Comparison of ENCODE assay signal across 1 cellular context in the genomic region with DNA sequence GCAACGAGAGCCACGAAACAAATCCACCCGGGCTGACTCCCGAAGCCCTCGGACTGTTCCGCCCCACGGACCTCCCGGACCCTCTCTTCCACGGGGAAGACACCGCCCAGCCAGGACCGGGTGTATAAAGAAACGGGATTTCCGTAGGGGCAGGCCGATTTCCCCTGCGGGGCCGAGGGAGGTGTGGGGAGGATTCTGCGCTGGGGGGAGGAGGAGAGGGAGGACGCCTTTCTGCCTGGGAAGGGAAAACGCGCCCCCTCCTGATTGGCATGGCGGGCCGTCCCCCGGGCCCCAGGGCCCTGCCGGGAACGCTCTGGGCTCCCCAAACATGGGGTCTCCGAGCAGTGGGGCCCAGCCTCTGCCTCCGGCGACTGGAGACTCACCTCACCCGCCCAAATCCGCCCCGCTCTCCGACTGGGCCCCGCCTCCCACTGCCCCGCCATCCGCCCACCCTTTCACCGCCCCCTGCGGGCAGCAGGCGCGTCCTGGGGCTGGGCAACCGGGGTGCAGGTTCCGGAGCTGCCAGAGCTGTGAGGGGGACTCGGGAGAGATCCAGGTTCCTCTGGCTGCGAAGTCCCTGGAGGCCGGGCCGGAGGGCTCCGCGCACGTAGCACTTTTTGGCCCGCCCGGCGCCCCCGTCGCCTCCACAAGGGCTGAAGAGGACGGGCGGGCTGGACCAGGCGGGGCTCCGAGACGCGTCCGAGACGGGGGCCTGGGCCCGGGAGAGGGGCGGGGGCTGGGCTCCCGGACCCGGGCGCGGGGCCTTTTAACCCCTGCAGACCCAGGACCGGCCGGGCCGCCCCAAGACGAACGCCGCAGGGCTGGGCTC.
A peak's percentile ranks its signal among the peaks of the same experiment; 100 is the strongest.
TF ChIP-seq lines count a peak whose summit lies in the region.

No MANE protein-coding gene starts in this region.

TF ChIP-seq in A549, 52 proteins besides CTCF, POLR2A, EP300 and RAD21:
- no peak for TF ChIP-seq HEYL (CRISPR knock-in tag; IDR thresholded peaks at IDR 0.05)
- TF ChIP-seq KDM5A (IDR thresholded peaks at IDR 0.05), result no peak
- TF ChIP-seq TFCP2L1 (CRISPR knock-in tag; IDR thresholded peaks at IDR 0.05), result 0 out of 2 replicates have a peak, but pooled peaks have one; percentile 12
- TF ChIP-seq, protein P1, sequence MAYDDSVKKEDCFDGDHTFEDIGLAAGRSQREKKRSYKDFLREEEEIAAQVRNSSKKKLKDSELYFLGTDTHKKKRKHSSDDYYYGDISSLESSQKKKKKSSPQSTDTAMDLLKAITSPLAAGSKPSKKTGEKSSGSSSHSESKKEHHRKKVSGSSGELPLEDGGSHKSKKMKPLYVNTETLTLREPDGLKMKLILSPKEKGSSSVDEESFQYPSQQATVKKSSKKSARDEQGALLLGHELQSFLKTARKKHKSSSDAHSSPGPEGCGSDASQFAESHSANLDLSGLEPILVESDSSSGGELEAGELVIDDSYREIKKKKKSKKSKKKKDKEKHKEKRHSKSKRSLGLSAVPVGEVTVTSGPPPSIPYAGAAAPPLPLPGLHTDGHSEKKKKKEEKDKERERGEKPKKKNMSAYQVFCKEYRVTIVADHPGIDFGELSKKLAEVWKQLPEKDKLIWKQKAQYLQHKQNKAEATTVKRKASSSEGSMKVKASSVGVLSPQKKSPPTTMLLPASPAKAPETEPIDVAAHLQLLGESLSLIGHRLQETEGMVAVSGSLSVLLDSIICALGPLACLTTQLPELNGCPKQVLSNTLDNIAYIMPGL (CRISPR knock-in tag; IDR thresholded peaks at IDR 0.05; ENCODE audit: borderline replicate concordance), result no peak
- TF ChIP-seq NR3C1 (IDR thresholded peaks at IDR 0.05), result no peak
- no peak for TF ChIP-seq MAZ (IDR thresholded peaks at IDR 0.05; ENCODE audit: borderline replicate concordance, low read depth, low read length)
- TF ChIP-seq, protein P2, sequence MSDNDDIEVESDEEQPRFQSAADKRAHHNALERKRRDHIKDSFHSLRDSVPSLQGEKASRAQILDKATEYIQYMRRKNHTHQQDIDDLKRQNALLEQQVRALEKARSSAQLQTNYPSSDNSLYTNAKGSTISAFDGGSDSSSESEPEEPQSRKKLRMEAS (IDR thresholded peaks at IDR 0.05), result peak; percentile 33; the same call in 1 of the 2 replicates
- TF ChIP-seq RNF2 (IDR thresholded peaks at IDR 0.05; ENCODE audit: borderline replicate concordance, low read depth), result no peak
- TF ChIP-seq SREBF2 (IDR thresholded peaks at IDR 0.05), result no peak
- no peak for TF ChIP-seq HDAC2 (IDR thresholded peaks at IDR 0.05)
- peak; percentile 14 for TF ChIP-seq PHF8 (IDR thresholded peaks at IDR 0.05; ENCODE audit: borderline replicate concordance, low read depth)
- TF ChIP-seq, protein P3, sequence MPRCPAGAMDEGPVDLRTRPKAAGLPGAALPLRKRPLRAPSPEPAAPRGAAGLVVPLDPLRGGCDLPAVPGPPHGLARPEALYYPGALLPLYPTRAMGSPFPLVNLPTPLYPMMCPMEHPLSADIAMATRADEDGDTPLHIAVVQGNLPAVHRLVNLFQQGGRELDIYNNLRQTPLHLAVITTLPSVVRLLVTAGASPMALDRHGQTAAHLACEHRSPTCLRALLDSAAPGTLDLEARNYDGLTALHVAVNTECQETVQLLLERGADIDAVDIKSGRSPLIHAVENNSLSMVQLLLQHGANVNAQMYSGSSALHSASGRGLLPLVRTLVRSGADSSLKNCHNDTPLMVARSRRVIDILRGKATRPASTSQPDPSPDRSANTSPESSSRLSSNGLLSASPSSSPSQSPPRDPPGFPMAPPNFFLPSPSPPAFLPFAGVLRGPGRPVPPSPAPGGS (IDR thresholded peaks at IDR 0.05), result no peak
- TF ChIP-seq ZNF302 (CRISPR knock-in tag; IDR thresholded peaks at IDR 0.05), result no peak
- no peak for TF ChIP-seq JUNB (IDR thresholded peaks at IDR 0.05)
- TF ChIP-seq, protein P4, sequence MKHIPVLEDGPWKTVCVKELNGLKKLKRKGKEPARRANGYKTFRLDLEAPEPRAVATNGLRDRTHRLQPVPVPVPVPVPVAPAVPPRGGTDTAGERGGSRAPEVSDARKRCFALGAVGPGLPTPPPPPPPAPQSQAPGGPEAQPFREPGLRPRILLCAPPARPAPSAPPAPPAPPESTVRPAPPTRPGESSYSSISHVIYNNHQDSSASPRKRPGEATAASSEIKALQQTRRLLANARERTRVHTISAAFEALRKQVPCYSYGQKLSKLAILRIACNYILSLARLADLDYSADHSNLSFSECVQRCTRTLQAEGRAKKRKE (CRISPR knock-in tag; IDR thresholded peaks at IDR 0.05; ENCODE audit: low read depth), result no peak
